In genomic region chr16:27429981-27430441, GRCh38 we compare ENCODE assay signal across 12 cellular contexts. TPM values are rescaled to one million over a fixed set of nuclear protein-coding genes. Genes with fewer than 3 reads are reported as not detected.
A peak's percentile ranks its signal among the peaks of the same experiment; 100 is the strongest.
DNase-seq lines count a peak whose midpoint lies in the region; ATAC-seq and TF ChIP-seq lines count a peak whose summit lies in the region.
"Had no signal": no experiment of that assay in that cellular context is flagged by ENCODE, and none has a peak within 500 bp of the region (broad histone marks: within the 10 kb centered on the region; RNA-seq: fewer than 3 reads in every experiment).

No MANE protein-coding gene starts in this region.

- 65 to 81% (median 74%) methylated on average over 8 to 16 of the region's 16 CpGs for WGBS in stomach, 5 donors

- H3K27ac Mint-ChIP-seq in activated CD8-positive, alpha-beta memory T cell treated with anti-CD3 and anti-CD28 coated beads, Interleukin-2, amount 10 ng/mL, durations not matched to agents 7 days and 5 days = peak overlapping the region; percentile 61
- H3K27ac Mint-ChIP-seq: nephron progenitor cell had no signal

- peak; percentile 5 for DNase-seq in activated CD4-positive, alpha-beta T cell treated with anti-CD3 and anti-CD28 coated beads for 1 hour
- DNase-seq in activated CD4-positive, alpha-beta T cell treated with anti-CD3 and anti-CD28 coated beads, Interleukin-2, amount 50 U/mL, for 1 hour = no peak
- DNase-seq in activated CD8-positive, alpha-beta memory T cell treated with anti-CD3 and anti-CD28 coated beads, Interleukin-2, amount 10 ng/mL, durations not matched to agents 7 days and 5 days = peak; percentile 25
- DNase-seq in left lobe of liver (ENCODE audit: low spot score) = peak; percentile 33
- peak; percentile 21 for DNase-seq in stomach
- no peak for DNase-seq in mucosa of descending colon
- no peak for DNase-seq in NCI-H1694 treated with DMSO at 0.1 percent for 48 hours (lab: John Stamatoyannopoulos, UW)
- no peak for DNase-seq in NOMO-1 treated with dmso at 0.1 percent for 144 hours (lab: John Stamatoyannopoulos, UW; ENCODE audit: unreplicated experiment)
- DNase-seq: effector CD8-positive, alpha-beta T cell; gastrocnemius medialis; nephron progenitor cell had no signal

- H3K4me1 Mint-ChIP-seq in activated CD8-positive, alpha-beta memory T cell treated with anti-CD3 and anti-CD28 coated beads, Interleukin-2, amount 10 ng/mL, durations not matched to agents 7 days and 5 days = peaks cover 68% of the 10 kb centered on the region

- intact Hi-C loops in stomach (cut with DNase I; ENCODE audit: low total_unique reads) = no loop called here
- intact Hi-C loops in mucosa of descending colon (cut with DNase I, micrococcal nuclease) = no loop called here

- TF ChIP-seq CTCF in stomach (IDR thresholded peaks at IDR 0.05) (no peak), mucosa of descending colon (IDR thresholded peaks at IDR 0.05) (no peak)

- TF ChIP-seq EP300 in stomach (IDR thresholded peaks at IDR 0.05) = no peak

- H3K9me3 Mint-ChIP-seq in activated CD8-positive, alpha-beta memory T cell treated with anti-CD3 and anti-CD28 coated beads, Interleukin-2, amount 10 ng/mL, durations not matched to agents 7 days and 5 days (ENCODE audit: low read depth) = no peaks in the 10 kb centered on the region

- H3K4me3 ChIP-seq in stomach (no peak overlapping the region), mucosa of descending colon (no peak overlapping the region)
- H3K4me3 ChIP-seq: gastrocnemius medialis had no signal

- CTCF ChIA-PET in activated CD8-positive, alpha-beta memory T cell treated with anti-CD3 and anti-CD28 coated beads, Interleukin-2, amount 10 ng/mL, durations not matched to agents 7 days and 5 days (lab: Charles Lee) = no interaction called here

- H3K27me3 Mint-ChIP-seq in activated CD8-positive, alpha-beta memory T cell treated with anti-CD3 and anti-CD28 coated beads, Interleukin-2, amount 10 ng/mL, durations not matched to agents 7 days and 5 days = no peaks in the 10 kb centered on the region

- H3K4me1 ChIP-seq in stomach = no peaks in the 10 kb centered on the region
- no peaks in the 10 kb centered on the region for H3K4me1 ChIP-seq in mucosa of descending colon (ENCODE audit: low read depth)
- H3K4me1 ChIP-seq: gastrocnemius medialis had no signal

- H3K4me3 Mint-ChIP-seq in activated CD8-positive, alpha-beta memory T cell treated with anti-CD3 and anti-CD28 coated beads, Interleukin-2, amount 10 ng/mL, durations not matched to agents 7 days and 5 days = no peak overlapping the region
- H3K4me3 Mint-ChIP-seq: nephron progenitor cell had no signal

- no peak overlapping the region for H3K27ac ChIP-seq in stomach
- H3K27ac ChIP-seq: gastrocnemius medialis had no signal

- H3K36me3 ChIP-seq in stomach (no peaks in the 10 kb centered on the region), mucosa of descending colon (ENCODE audit: low read depth) (no peaks in the 10 kb centered on the region)
- H3K36me3 ChIP-seq: gastrocnemius medialis had no signal

- no peak for TF ChIP-seq POLR2A in stomach (IDR thresholded peaks at IDR 0.05)

- H3K27me3 ChIP-seq in stomach = peaks cover 0 to 40% (median 5%) of the 10 kb centered on the region in 3 donors

- no peak for ATAC-seq in activated CD8-positive, alpha-beta memory T cell treated with anti-CD3 and anti-CD28 coated beads, Interleukin-2, amount 10 ng/mL, durations not matched to agents 7 days and 5 days
- ATAC-seq in left lobe of liver = no peak
- no peak for ATAC-seq in mucosa of descending colon
- ATAC-seq: gastrocnemius medialis, Panc1 had no signal

- no peaks in the 10 kb centered on the region for H3K9me3 ChIP-seq in stomach
- no peaks in the 10 kb centered on the region for H3K9me3 ChIP-seq in mucosa of descending colon
- H3K9me3 ChIP-seq: gastrocnemius medialis had no signal

- peaks cover 40% of the 10 kb centered on the region for H3K36me3 Mint-ChIP-seq in activated CD8-positive, alpha-beta memory T cell treated with anti-CD3 and anti-CD28 coated beads, Interleukin-2, amount 10 ng/mL, durations not matched to agents 7 days and 5 days

RNA-seq across cellular contexts. Expression of gene IL21R, which starts 28.0 kb away (rescaled TPM):
- 10 to 100 TPM; 24.6 to 38.0 TPM for total RNA-seq in activated CD8-positive, alpha-beta memory T cell treated with anti-CD3 and anti-CD28 coated beads, Interleukin-2, amount 10 ng/mL, durations not matched to agents 7 days and 5 days
- 0.33 TPM for total RNA-seq in left lobe of liver
- under 1 TPM in 2 of 5 donors, not detected in 3; 0.14 to 0.73 TPM for total RNA-seq in stomach
- under 1 TPM in 2 of 3 donors, not detected in 1; 0.33 to 0.44 TPM for polyA plus RNA-seq in stomach
- 1 to 10 TPM in 2 of 3 donors, under 1 TPM in 1; 0.47 to 1.4 (median 1.0) TPM for total RNA-seq in mucosa of descending colon

Comparison
In these comparisons a context has a peak if more than half of its experiments do, and no peak if none do; other contexts are left out.
1. DNase-seq: peak in activated CD4-positive, alpha-beta T cell treated with anti-CD3 and anti-CD28 coated beads for 1 hour (single experiment), activated CD8-positive, alpha-beta memory T cell treated with anti-CD3 and anti-CD28 coated beads, Interleukin-2, amount 10 ng/mL, durations not matched to agents 7 days and 5 days (single experiment), left lobe of liver (single experiment) and stomach (single experiment); none in activated CD4-positive, alpha-beta T cell treated with anti-CD3 and anti-CD28 coated beads, Interleukin-2, amount 50 U/mL, for 1 hour (single experiment), mucosa of descending colon (0 of 3), NCI-H1694 treated with DMSO at 0.1 percent for 48 hours (single experiment) and NOMO-1 treated with dmso at 0.1 percent for 144 hours (single experiment).
2. RNA of gene IL21R, which starts 28.0 kb away (total RNA-seq): 24.6 to 38.0 TPM in activated CD8-positive, alpha-beta memory T cell treated with anti-CD3 and anti-CD28 coated beads, Interleukin-2, amount 10 ng/mL, durations not matched to agents 7 days and 5 days; 0.47 to 1.4 TPM in mucosa of descending colon, 0.33 TPM in left lobe of liver (single experiment) and 0.14 to 0.73 TPM in stomach; every median in the first group is over 10 times any median in the second.